ENCODE assay signal across 8 cellular contexts in the genomic region with DNA sequence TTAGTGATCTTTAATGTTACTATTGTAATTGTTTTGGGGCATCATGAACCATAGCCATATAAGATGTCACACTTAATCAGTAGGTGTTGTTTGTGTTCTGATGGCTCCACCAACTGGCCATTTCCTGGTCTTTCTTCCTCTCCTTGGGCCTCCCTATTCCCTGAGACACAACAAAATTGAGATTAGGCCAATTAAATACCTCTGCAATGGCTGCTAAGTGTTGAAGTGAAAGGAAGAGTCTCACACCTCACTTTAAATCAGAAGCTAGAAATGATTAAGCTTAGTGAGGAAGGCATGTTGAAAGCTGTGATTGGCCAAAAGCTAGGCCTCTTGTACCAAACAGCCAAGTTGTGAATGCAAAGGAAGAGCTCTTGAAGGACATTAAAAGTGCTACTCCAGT. TPM values are rescaled to one million over a fixed set of nuclear protein-coding genes. Genes with fewer than 3 reads are reported as not detected.
DNase-seq lines count a peak whose midpoint lies in the region; ATAC-seq and TF ChIP-seq lines count a peak whose summit lies in the region.

No MANE protein-coding gene starts in this region.

- H3K79me2 ChIP-seq in PC-9 (ENCODE audit: low read depth) (peaks cover 7% of the 10 kb centered on the region; the same call in 1 of the 2 replicates), smooth muscle cell (ENCODE audit: low read depth) (peaks cover 51% of the 10 kb centered on the region)

- TF ChIP-seq POLR2A in breast epithelium (IDR thresholded peaks at IDR 0.05) = no peak

- H3K4me2 ChIP-seq in PC-9 = no peak overlapping the region
- no peak overlapping the region for H3K4me2 ChIP-seq in smooth muscle cell

- TF ChIP-seq CTCF in MCF 10A (IDR thresholded peaks at IDR 0.05; ENCODE audit: unreplicated experiment) (peak; percentile 48), breast epithelium (IDR thresholded peaks at IDR 0.05) (no peak), PC-9 (conservative IDR thresholded peaks at IDR 0.05) (peak; percentile 49), smooth muscle cell (IDR thresholded peaks at IDR 0.05; ENCODE audit: borderline replicate concordance, insufficient read depth, poor library complexity, severe bottlenecking) (peak; percentile 11)

- H3K27ac ChIP-seq in breast epithelium (no peak overlapping the region), PC-9 (no peak overlapping the region), smooth muscle cell (ENCODE audit: low read depth) (no peak overlapping the region)

- H4K20me1 ChIP-seq in PC-9 (ENCODE audit: insufficient read depth) (no peaks in the 10 kb centered on the region), smooth muscle cell (ENCODE audit: low read depth) (peaks cover 24% of the 10 kb centered on the region)

- TSS peak; percentile 2 for BruUV-seq in MCF 10A (replicated peaks; lab: Mats Ljungman, UMichigan)
- no TSS peak for BruUV-seq in PC-9 (replicated peaks; lab: Mats Ljungman, UMichigan)

- no peaks in the 10 kb centered on the region for H3K36me3 ChIP-seq in breast epithelium
- no peaks in the 10 kb centered on the region for H3K36me3 ChIP-seq in PC-9 (ENCODE audit: low read depth)
- H3K36me3 ChIP-seq in smooth muscle cell (ENCODE audit: low read depth) = no peaks in the 10 kb centered on the region

- no peaks in the 10 kb centered on the region for H3K9me2 ChIP-seq in PC-9 (ENCODE audit: insufficient read depth)

- H3K9ac ChIP-seq in smooth muscle cell (ENCODE audit: low read depth) = no peak overlapping the region

- no peaks in the 10 kb centered on the region for H3K36me3 Mint-ChIP-seq in MCF 10A (ENCODE audit: insufficient read depth, unreplicated experiment)

- intact Hi-C loops in MCF 10A (cut with micrococcal nuclease) = loop anchor here (1.0 to 2.0 kb wide), 2 partner anchors 246 to 253 kb away; no protein-coding TSS in a partner anchor
- intact Hi-C loops in breast epithelium (cut with DNase I; ENCODE audit: low total_unique reads) = loop anchor here (10.0 kb wide), 1 partner anchor 49 kb away; no protein-coding TSS in a partner anchor
- intact Hi-C loops in PC-9 (cut with micrococcal nuclease; ENCODE audit: unreplicated experiment) = no loop called here

- H3K4me1 Mint-ChIP-seq in MCF 10A (ENCODE audit: insufficient read depth, unreplicated experiment) = peaks cover 14% of the 10 kb centered on the region

- H3K9me3 ChIP-seq in breast epithelium (peaks cover 0 to 5% of the 10 kb centered on the region in 2 donors), PC-9 (ENCODE audit: insufficient read depth, low read depth) (no peaks in the 10 kb centered on the region), smooth muscle cell (replicated peaks; ENCODE audit: low read depth) (no peaks in the 10 kb centered on the region)

- H3F3A ChIP-seq in PC-9 (ENCODE audit: insufficient read depth, low read depth) (no peaks in the 10 kb centered on the region), smooth muscle cell (ENCODE audit: low read depth) (no peaks in the 10 kb centered on the region)

- CTCF ChIA-PET in MCF 10A (lab: Yijun Ruan, JAX) (interaction anchor here (0.5 to 3.3 kb wide), 40 partner anchors 9 to 635 kb away, joined by 3 to 82 read pairs (median 3); no protein-coding TSS in a partner anchor), PC-9 (lab: Charles Lee) (interaction anchor here (0.6 to 1.0 kb wide), 4 partner anchors 156 to 635 kb away, joined by 3 to 11 read pairs (median 6); no protein-coding TSS in a partner anchor)

- POLR2A ChIA-PET in MCF 10A (lab: Yijun Ruan, JAX) = interaction anchor here (0.6 to 0.9 kb wide), 3 partner anchors 21 to 275 kb away, joined by 3 to 4 read pairs (median 3); no protein-coding TSS in a partner anchor
- POLR2A ChIA-PET in PC-9 (lab: Charles Lee; ENCODE audit: unreplicated experiment) = no interaction called here

- DNase-seq in MCF 10A (ENCODE audit: unreplicated experiment) = peak; percentile 72
- no peak for DNase-seq in breast epithelium (ENCODE audit: low spot score in 2 of 2)
- peak in 1 of 2 experiments; percentile 17 for DNase-seq in PC-9
- DNase-seq in fibroblast of peridontal ligament (ENCODE audit: extremely low read depth) = peak; percentile 29
- no peak for DNase-seq in smooth muscle cell (lab: John Stamatoyannopoulos, UW; ENCODE audit: unreplicated experiment)
- DNase-seq in activated CD4-positive, CD25-positive, alpha-beta regulatory T cell (lab: John Stamatoyannopoulos, UW) = no peak

- H3K27me3 Mint-ChIP-seq in MCF 10A (ENCODE audit: insufficient read depth, unreplicated experiment) = no peaks in the 10 kb centered on the region

- peak overlapping the region; percentile 60 for H3K27ac Mint-ChIP-seq in MCF 10A (ENCODE audit: low read depth, unreplicated experiment)

- ATAC-seq in GM21515 (IDR thresholded peaks at IDR 0.05; ENCODE audit: unreplicated experiment) (no peak), GM21367 (IDR thresholded peaks at IDR 0.05; ENCODE audit: unreplicated experiment) (no peak)

- H3K4me3 Mint-ChIP-seq in MCF 10A (ENCODE audit: unreplicated experiment) = no peak overlapping the region

- H3K4me3 ChIP-seq in breast epithelium (no peak overlapping the region), PC-9 (no peak overlapping the region), smooth muscle cell (no peak overlapping the region)

- no peaks in the 10 kb centered on the region for H3K9me3 Mint-ChIP-seq in MCF 10A (ENCODE audit: unreplicated experiment)

- H3K4me1 ChIP-seq in breast epithelium (no peaks in the 10 kb centered on the region), PC-9 (replicated peaks; ENCODE audit: insufficient read depth) (no peaks in the 10 kb centered on the region), smooth muscle cell (ENCODE audit: low read depth) (no peaks in the 10 kb centered on the region)

- H2AFZ ChIP-seq in PC-9 (no peak overlapping the region), smooth muscle cell (ENCODE audit: low read depth) (no peak overlapping the region)

- no peaks in the 10 kb centered on the region for H3K27me3 ChIP-seq in breast epithelium
- H3K27me3 ChIP-seq in PC-9 (ENCODE audit: insufficient read depth, low read depth) = no peaks in the 10 kb centered on the region
- H3K27me3 ChIP-seq in smooth muscle cell (ENCODE audit: low read depth) = no peaks in the 10 kb centered on the region

RNA-seq across cellular contexts. Expression of a gene that starts 30.7 kb away (rescaled TPM):
- total RNA-seq in MCF 10A (2022) = 37.5 and 38.6 TPM in 2 replicates
- total RNA-seq in breast epithelium = 10 to 100 TPM; 48.5 to 85.5 (median 57.4) TPM
- 22.8 and 26.7 TPM in 2 replicates for total RNA-seq in PC-9 (2021)
- 17.6 and 24.9 TPM in 2 replicates for total RNA-seq in smooth muscle cell
- 12.2 and 12.3 TPM in 2 replicates for polyA plus RNA-seq in smooth muscle cell

Comparison
In these comparisons a context has a peak if more than half of its experiments do, and no peak if none do; other contexts are left out.
1. DNase-seq: peak in MCF 10A (single experiment) and fibroblast of peridontal ligament (single experiment); none in breast epithelium (0 of 2), smooth muscle cell (single experiment) and activated CD4-positive, CD25-positive, alpha-beta regulatory T cell (0 of 4).
2. CTCF ChIP-seq: peak in MCF 10A (single experiment), PC-9 (single experiment) and smooth muscle cell (single experiment); none in breast epithelium (0 of 3).